In the genomic region with DNA sequence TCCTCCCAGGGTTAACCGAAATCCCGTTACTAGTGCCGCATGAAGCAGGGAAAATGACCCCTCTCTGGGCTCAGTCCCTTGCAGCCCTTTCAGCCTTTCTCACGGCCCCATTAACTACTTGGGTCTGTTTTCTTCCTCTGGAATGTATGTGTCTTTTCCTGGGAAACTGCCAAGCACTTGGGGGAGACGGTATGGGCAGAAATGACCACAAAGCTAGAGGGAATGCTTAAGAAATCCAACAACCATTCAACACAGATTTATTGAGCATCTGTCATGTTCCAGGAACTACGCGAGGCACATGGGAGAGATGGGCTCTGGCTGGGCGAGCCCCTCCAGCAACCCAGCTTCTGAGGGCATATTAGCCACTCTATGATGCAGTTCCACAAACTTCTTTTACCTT, we compare ENCODE assay signal across 21 cellular contexts.
A peak's percentile ranks its signal among the peaks of the same experiment; 100 is the strongest.
DNase-seq lines count a peak whose midpoint lies in the region; ATAC-seq and TF ChIP-seq lines count a peak whose summit lies in the region.
"Had no signal": no experiment of that assay in that cellular context is flagged by ENCODE, and none has a peak within 500 bp of the region (broad histone marks: within the 10 kb centered on the region; RNA-seq: fewer than 3 reads in every experiment).

No MANE protein-coding gene starts in this region.

- no peak for TF ChIP-seq POLR2A in erythroblast (IDR thresholded peaks at IDR 0.05; ENCODE audit: low read length)

- H3K4me3 ChIP-seq in fibroblast of villous mesenchyme (ENCODE audit: low read depth, low read length) (no peak overlapping the region), retinal pigment epithelial cell (ENCODE audit: low read length) (no peak overlapping the region)
- H3K4me3 ChIP-seq: cardiac muscle cell, Peyer's patch, thyroid gland had no signal

- ATAC-seq in SK-N-SH treated with all-trans-retinoic acid at 6 μM for 48 hours (peak; percentile 45), HG03159 (IDR thresholded peaks at IDR 0.05; ENCODE audit: unreplicated experiment) (no peak)
- ATAC-seq: left lobe of liver; stimulated activated naive CD8-positive, alpha-beta T cell treated with anti-CD3 and anti-CD28 coated beads, Interleukin-15, Interleukin-2, amounts not matched to agents 100 U/mL and 50 U/mL, for 24 hours; T-helper 17 cell had no signal

- TF ChIP-seq CTCF in fibroblast of villous mesenchyme (IDR thresholded peaks at IDR 0.05; ENCODE audit: insufficient read depth, low read depth, low read length) (no peak), retinal pigment epithelial cell (conservative IDR thresholded peaks at IDR 0.05; ENCODE audit: low read depth, low read length) (no peak)

- DNase-seq in ELF-1 (ENCODE audit: low read depth, low spot score) (peak; percentile 13), fibroblast of villous mesenchyme (ENCODE audit: low read depth) (peak; percentile 13), retinal pigment epithelial cell (ENCODE audit: low read depth) (peak; percentile 12), erythroblast (lab: John Stamatoyannopoulos, UW) (no peak), NCI-H2107 (lab: John Stamatoyannopoulos, UW) (no peak)
- DNase-seq in activated T-cell treated with anti-CD3 and anti-CD28 coated beads, Interleukin-2, amount 50 U/mL, for 1 hour, result no peak
- DNase-seq: activated CD4-positive, alpha-beta T cell treated with anti-CD3 and anti-CD28 coated beads for 4 hours; activated naive CD4-positive, alpha-beta T cell; activated T-cell treated with anti-CD3 and anti-CD28 coated beads, Interleukin-2, amount 50 U/mL, for 48 hours; CD4-positive, CD25-positive, alpha-beta regulatory T cell; mesendoderm; NCI-H2081 treated with DMSO at 0.1 percent for 48 hours; NCI-H510A; Peyer's patch; stimulated activated naive CD8-positive, alpha-beta T cell treated with anti-CD3 and anti-CD28 coated beads, Interleukin-15, Interleukin-2, amounts not matched to agents 100 U/mL and 50 U/mL, for 24 hours; T-helper 17 cell; thyroid gland had no signal

TF ChIP-seq in SK-N-SH treated with all-trans-retinoic acid at 6 μM for 48 hours, 23 proteins besides CTCF, POLR2A, EP300 and RAD21:
- TF ChIP-seq ISL1 (CRISPR knock-in tag; IDR thresholded peaks at IDR 0.05) (peak; percentile 81), ZFP30 (CRISPR knock-in tag; IDR thresholded peaks at IDR 0.05) (no peak)
- TF ChIP-seq, protein P1, sequence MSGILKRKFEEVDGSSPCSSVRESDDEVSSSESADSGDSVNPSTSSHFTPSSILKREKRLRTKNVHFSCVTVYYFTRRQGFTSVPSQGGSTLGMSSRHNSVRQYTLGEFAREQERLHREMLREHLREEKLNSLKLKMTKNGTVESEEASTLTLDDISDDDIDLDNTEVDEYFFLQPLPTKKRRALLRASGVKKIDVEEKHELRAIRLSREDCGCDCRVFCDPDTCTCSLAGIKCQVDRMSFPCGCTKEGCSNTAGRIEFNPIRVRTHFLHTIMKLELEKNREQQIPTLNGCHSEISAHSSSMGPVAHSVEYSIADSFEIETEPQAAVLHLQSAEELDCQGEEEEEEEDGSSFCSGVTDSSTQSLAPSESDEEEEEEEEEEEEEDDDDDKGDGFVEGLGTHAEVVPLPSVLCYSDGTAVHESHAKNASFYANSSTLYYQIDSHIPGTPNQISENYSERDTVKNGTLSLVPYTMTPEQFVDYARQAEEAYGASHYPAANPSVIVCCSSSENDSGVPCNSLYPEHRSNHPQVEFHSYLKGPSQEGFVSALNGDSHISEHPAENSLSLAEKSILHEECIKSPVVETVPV (CRISPR knock-in tag; IDR thresholded peaks at IDR 0.05), result no peak
- TF ChIP-seq, protein P2, sequence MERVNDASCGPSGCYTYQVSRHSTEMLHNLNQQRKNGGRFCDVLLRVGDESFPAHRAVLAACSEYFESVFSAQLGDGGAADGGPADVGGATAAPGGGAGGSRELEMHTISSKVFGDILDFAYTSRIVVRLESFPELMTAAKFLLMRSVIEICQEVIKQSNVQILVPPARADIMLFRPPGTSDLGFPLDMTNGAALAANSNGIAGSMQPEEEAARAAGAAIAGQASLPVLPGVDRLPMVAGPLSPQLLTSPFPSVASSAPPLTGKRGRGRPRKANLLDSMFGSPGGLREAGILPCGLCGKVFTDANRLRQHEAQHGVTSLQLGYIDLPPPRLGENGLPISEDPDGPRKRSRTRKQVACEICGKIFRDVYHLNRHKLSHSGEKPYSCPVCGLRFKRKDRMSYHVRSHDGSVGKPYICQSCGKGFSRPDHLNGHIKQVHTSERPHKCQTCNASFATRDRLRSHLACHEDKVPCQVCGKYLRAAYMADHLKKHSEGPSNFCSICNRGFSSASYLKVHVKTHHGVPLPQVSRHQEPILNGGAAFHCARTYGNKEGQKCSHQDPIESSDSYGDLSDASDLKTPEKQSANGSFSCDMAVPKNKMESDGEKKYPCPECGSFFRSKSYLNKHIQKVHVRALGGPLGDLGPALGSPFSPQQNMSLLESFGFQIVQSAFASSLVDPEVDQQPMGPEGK (CRISPR knock-in tag; IDR thresholded peaks at IDR 0.05; ENCODE audit: borderline replicate concordance), result peak; percentile 20; the same call in 1 of the 2 replicates

Comparison
In these comparisons a context has a peak if more than half of its experiments do, and no peak if none do; other contexts are left out.
1. DNase-seq: peak in ELF-1 (single experiment), fibroblast of villous mesenchyme (single experiment) and retinal pigment epithelial cell (single experiment); none in erythroblast (0 of 2), activated T-cell treated with anti-CD3 and anti-CD28 coated beads, Interleukin-2, amount 50 U/mL, for 1 hour (single experiment) and NCI-H2107 (single experiment).